Comparison of ENCODE assay signal across 9 cellular contexts in the genomic region with DNA sequence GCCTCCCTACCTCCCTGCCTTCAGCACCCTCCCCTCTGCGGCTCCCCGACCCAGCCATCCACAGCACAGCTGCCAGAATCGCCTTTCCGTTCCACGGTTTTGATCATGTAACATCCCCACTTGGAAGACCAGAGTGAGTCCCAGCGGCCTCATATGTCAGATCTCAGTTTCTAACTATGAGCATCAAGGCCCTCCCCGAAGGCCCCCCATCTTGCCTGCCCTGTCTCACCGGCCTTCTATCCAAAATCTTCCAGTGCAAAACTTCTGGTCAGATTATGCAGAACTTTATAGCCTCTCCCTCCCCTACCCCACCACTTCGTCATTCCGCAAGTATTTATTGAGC. TPM values are rescaled to one million over a fixed set of nuclear protein-coding genes. Genes with fewer than 3 reads are reported as not detected.
DNase-seq lines count a peak whose midpoint lies in the region; ATAC-seq and TF ChIP-seq lines count a peak whose summit lies in the region.
"Had no signal": no experiment of that assay in that cellular context is flagged by ENCODE, and none has a peak within 500 bp of the region (broad histone marks: within the 10 kb centered on the region; RNA-seq: fewer than 3 reads in every experiment).

No MANE protein-coding gene starts in this region.

- H3K4me3 Mint-ChIP-seq in activated T-cell treated with anti-CD3 and anti-CD28 coated beads, Interleukin-2, amount 50 U/mL, for 72 hours, result peak overlapping the region; percentile 81 to 83
- H3K4me3 Mint-ChIP-seq in activated naive CD8-positive, alpha-beta T cell treated with anti-CD3 and anti-CD28 coated beads, Interleukin-2, amount 50 U/mL, for 24 hours, result peak overlapping the region; percentile 62
- H3K4me3 Mint-ChIP-seq in memory B cell, result peak overlapping the region; percentile 45

- no peak for TF ChIP-seq CTCF in upper lobe of left lung (IDR thresholded peaks at IDR 0.05)

- H3K36me3 Mint-ChIP-seq in activated T-cell treated with anti-CD3 and anti-CD28 coated beads, Interleukin-2, amount 50 U/mL, for 72 hours (ENCODE audit: insufficient read depth in 2 of 2), result no peaks in the 10 kb centered on the region
- H3K36me3 Mint-ChIP-seq in activated naive CD8-positive, alpha-beta T cell treated with anti-CD3 and anti-CD28 coated beads, Interleukin-2, amount 50 U/mL, for 24 hours (ENCODE audit: low read depth), result no peaks in the 10 kb centered on the region
- no peaks in the 10 kb centered on the region for H3K36me3 Mint-ChIP-seq in memory B cell

- WGBS in upper lobe of left lung, 2 donors, result 20 to 36% methylated on average over 10 of the region's 10 CpGs

- no peaks in the 10 kb centered on the region for H3K36me3 ChIP-seq in upper lobe of left lung

- no peak for DNase-seq in activated T-cell treated with anti-CD3 and anti-CD28 coated beads, Interleukin-2, amount 50 U/mL, for 72 hours
- DNase-seq in activated T-cell treated with anti-CD3 and anti-CD28 coated beads, Interleukin-2, amount 50 U/mL, for 48 hours, result no peak
- DNase-seq in activated naive CD8-positive, alpha-beta T cell treated with anti-CD3 and anti-CD28 coated beads, Interleukin-2, amount 50 U/mL, for 24 hours, result no peak
- DNase-seq in memory B cell (ENCODE audit: low spot score in 2 of 2) (no peak), upper lobe of left lung (no peak), NCI-H446 (lab: John Stamatoyannopoulos, UW) (no peak), NAMALWA (ENCODE audit: low spot score) (no peak), cortex of kidney (lab: John Stamatoyannopoulos, UW) (no peak)

- H3K4me3 ChIP-seq in upper lobe of left lung, result peak overlapping the region in 3 of 4 donors; percentile 34 to 47 (median 45)

- H3K4me1 Mint-ChIP-seq in activated T-cell treated with anti-CD3 and anti-CD28 coated beads, Interleukin-2, amount 50 U/mL, for 72 hours (ENCODE audit: low read depth), result peaks cover 21% of the 10 kb centered on the region
- H3K4me1 Mint-ChIP-seq in activated naive CD8-positive, alpha-beta T cell treated with anti-CD3 and anti-CD28 coated beads, Interleukin-2, amount 50 U/mL, for 24 hours, result peaks cover 15% of the 10 kb centered on the region
- H3K4me1 Mint-ChIP-seq in memory B cell, result peaks cover 11% of the 10 kb centered on the region

- H3K27ac Mint-ChIP-seq in activated T-cell treated with anti-CD3 and anti-CD28 coated beads, Interleukin-2, amount 50 U/mL, for 72 hours, result no peak overlapping the region
- H3K27ac Mint-ChIP-seq in activated naive CD8-positive, alpha-beta T cell treated with anti-CD3 and anti-CD28 coated beads, Interleukin-2, amount 50 U/mL, for 24 hours, result no peak overlapping the region
- no peak overlapping the region for H3K27ac Mint-ChIP-seq in memory B cell

- peak overlapping the region in 3 of 4 donors; percentile 69 to 81 (median 81) for H3K27ac ChIP-seq in upper lobe of left lung

- peaks cover 6 to 21% (median 14%) of the 10 kb centered on the region in 4 donors for H3K4me1 ChIP-seq in upper lobe of left lung

- TF ChIP-seq EP300 in upper lobe of left lung (IDR thresholded peaks at IDR 0.05), result no peak

- peaks cover 0 to 2% (median 0%) of the 10 kb centered on the region in 4 donors for H3K27me3 ChIP-seq in upper lobe of left lung

- no peaks in the 10 kb centered on the region for H3K9me3 Mint-ChIP-seq in activated T-cell treated with anti-CD3 and anti-CD28 coated beads, Interleukin-2, amount 50 U/mL, for 72 hours
- H3K9me3 Mint-ChIP-seq in activated naive CD8-positive, alpha-beta T cell treated with anti-CD3 and anti-CD28 coated beads, Interleukin-2, amount 50 U/mL, for 24 hours, result no peaks in the 10 kb centered on the region
- H3K9me3 Mint-ChIP-seq in memory B cell, result no peaks in the 10 kb centered on the region

- no peak for TF ChIP-seq POLR2A in upper lobe of left lung (IDR thresholded peaks at IDR 0.05)

- H3K27me3 Mint-ChIP-seq in activated T-cell treated with anti-CD3 and anti-CD28 coated beads, Interleukin-2, amount 50 U/mL, for 72 hours (ENCODE audit: low read depth), result peaks cover 72% of the 10 kb centered on the region
- peaks cover 70% of the 10 kb centered on the region for H3K27me3 Mint-ChIP-seq in activated naive CD8-positive, alpha-beta T cell treated with anti-CD3 and anti-CD28 coated beads, Interleukin-2, amount 50 U/mL, for 24 hours
- peaks cover 29% of the 10 kb centered on the region for H3K27me3 Mint-ChIP-seq in memory B cell

- ATAC-seq in activated T-cell treated with anti-CD3 and anti-CD28 coated beads, Interleukin-2, amount 50 U/mL, for 72 hours (replicated peaks in 1 of 2), result peak in 1 of 2 donors; percentile 20
- ATAC-seq in activated naive CD8-positive, alpha-beta T cell treated with anti-CD3 and anti-CD28 coated beads, Interleukin-2, amount 50 U/mL, for 24 hours, result no peak
- no peak for ATAC-seq in memory B cell (ENCODE audit: low read depth)
- no peak for ATAC-seq in upper lobe of left lung (ENCODE audit: low FRiP score in 2 of 2)

- no peaks in the 10 kb centered on the region for H3K9me3 ChIP-seq in upper lobe of left lung

RNA-seq across cellular contexts. Expression of gene LMX1A, which starts 20.3 kb away (rescaled TPM):
- not detected for total RNA-seq in activated T-cell treated with anti-CD3 and anti-CD28 coated beads, Interleukin-2, amount 50 U/mL, for 72 hours
- under 1 TPM in 2 of 6 donors, not detected in 4; 0.33 to 0.67 TPM for total RNA-seq in upper lobe of left lung
- total RNA-seq: lung microvascular endothelial cell had no signal
